Comparison of ENCODE assay signal across 5 cellular contexts in genomic region chr7:88661921-88662320, GRCh38.
"Had no signal": no experiment of that assay in that cellular context is flagged by ENCODE, and none has a peak within 500 bp of the region (broad histone marks: within the 10 kb centered on the region; RNA-seq: fewer than 3 reads in every experiment).

No MANE protein-coding gene starts in this region.

- H3K4me3 ChIP-seq: K562 had no signal

- H3K9me3 Mint-ChIP-seq: IgD-negative memory B cell had no signal

- H3K36me3 Mint-ChIP-seq: IgD-negative memory B cell had no signal

- H3K4me1 Mint-ChIP-seq: IgD-negative memory B cell had no signal

- ATAC-seq: HepG2, K562 had no signal

- H3K27me3 Mint-ChIP-seq: IgD-negative memory B cell had no signal

- DNase-seq: IMR-90, KBM-7 had no signal

- H3K4me3 Mint-ChIP-seq: IgD-negative memory B cell had no signal
